12 cellular contexts compared by ENCODE assay signal in the genomic region with DNA sequence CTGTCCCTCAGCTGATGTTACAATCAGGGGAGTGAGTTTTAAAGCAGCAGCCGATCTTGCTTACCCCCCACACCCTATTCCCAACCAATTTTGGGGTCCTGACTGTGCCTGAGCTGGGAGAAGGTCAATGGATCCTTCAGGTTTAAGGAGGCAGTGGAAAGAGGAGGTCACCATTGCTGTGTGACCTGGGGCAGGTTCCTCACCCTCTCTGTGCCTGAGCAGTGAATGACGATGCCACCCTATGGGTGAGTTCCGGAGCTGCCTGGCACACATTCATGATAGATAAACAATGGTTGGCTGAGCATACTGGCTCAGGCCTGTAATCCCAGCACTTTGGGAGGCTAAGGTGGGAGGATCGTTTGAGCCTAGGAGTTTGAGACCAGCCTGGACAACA. TPM values are rescaled to one million over a fixed set of nuclear protein-coding genes. Genes with fewer than 3 reads are reported as not detected.
DNase-seq lines count a peak whose midpoint lies in the region; ATAC-seq and TF ChIP-seq lines count a peak whose summit lies in the region.
"Had no signal": no experiment of that assay in that cellular context is flagged by ENCODE, and none has a peak within 500 bp of the region (broad histone marks: within the 10 kb centered on the region; RNA-seq: fewer than 3 reads in every experiment).

No MANE protein-coding gene starts in this region.

- peak overlapping the region; percentile 55 to 89 (median 84) for H3K27ac Mint-ChIP-seq in CD4-positive, alpha-beta memory T cell
- peak overlapping the region; percentile 75 to 80 for H3K27ac Mint-ChIP-seq in T-cell
- no peak overlapping the region for H3K27ac Mint-ChIP-seq in Calu3 (ENCODE audit: unreplicated experiment)
- H3K27ac Mint-ChIP-seq: endodermal cell had no signal

- POLR2A ChIA-PET in CD4-positive, alpha-beta memory T cell (lab: Charles Lee; ENCODE audit: partially characterized antibody): interaction anchor here (1.5 to 10.4 kb wide), 3 partner anchors 17 to 20 kb away, joined by 5 to 1055 read pairs (median 105); partner anchors contain the start of genes IQCN, JUND and LSM4
- POLR2A ChIA-PET in T-cell (lab: Charles Lee): interaction anchor here (0.6 to 1.0 kb wide), 2 partner anchors 20 to 23 kb away, joined by 3 read pairs; partner anchors contain the start of gene JUND (in 1 of the 2)

- peaks cover 0 to 15% of the 10 kb centered on the region in 2 donors for H3K36me3 Mint-ChIP-seq in CD4-positive, alpha-beta memory T cell
- H3K36me3 Mint-ChIP-seq in T-cell (no peaks in the 10 kb centered on the region), Calu3 (ENCODE audit: insufficient read depth, unreplicated experiment) (peaks cover 20% of the 10 kb centered on the region)

- no peaks in the 10 kb centered on the region for H3K27me3 Mint-ChIP-seq in CD4-positive, alpha-beta memory T cell
- H3K27me3 Mint-ChIP-seq in T-cell: no peaks in the 10 kb centered on the region
- H3K27me3 Mint-ChIP-seq in Calu3 (ENCODE audit: unreplicated experiment): no peaks in the 10 kb centered on the region

- H3K36me3 ChIP-seq in CD4-positive, alpha-beta memory T cell (ENCODE audit: insufficient read depth, low read length): no peaks in the 10 kb centered on the region
- no peaks in the 10 kb centered on the region for H3K36me3 ChIP-seq in esophagus muscularis mucosa
- no peaks in the 10 kb centered on the region for H3K36me3 ChIP-seq in gastrocnemius medialis

- no peak for TF ChIP-seq EP300 in esophagus muscularis mucosa (IDR thresholded peaks at IDR 0.05)

- no peaks in the 10 kb centered on the region for H3K9me3 Mint-ChIP-seq in CD4-positive, alpha-beta memory T cell
- H3K9me3 Mint-ChIP-seq in T-cell (no peaks in the 10 kb centered on the region), Calu3 (ENCODE audit: low read depth, unreplicated experiment) (no peaks in the 10 kb centered on the region)
- H3K9me3 Mint-ChIP-seq: endodermal cell had no signal

- peak overlapping the region in 5 of 8 donors; percentile 21 to 64 (median 50) for H3K4me3 Mint-ChIP-seq in CD4-positive, alpha-beta memory T cell
- H3K4me3 Mint-ChIP-seq in T-cell (peak overlapping the region in 2 of 3 donors; percentile 16 to 37), Calu3 (ENCODE audit: low read depth, unreplicated experiment) (no peak overlapping the region)
- H3K4me3 Mint-ChIP-seq: endodermal cell had no signal

- ATAC-seq in T-cell (replicated peaks in 1 of 4) (no peak), gastrocnemius medialis (no peak), GM19023 (IDR thresholded peaks at IDR 0.05; ENCODE audit: unreplicated experiment) (no peak)

- no peaks in the 10 kb centered on the region for H3K9me3 ChIP-seq in CD4-positive, alpha-beta memory T cell (ENCODE audit: control insufficient read depth in 1 of 2, low read length in 2 of 2)
- H3K9me3 ChIP-seq in esophagus muscularis mucosa: no peaks in the 10 kb centered on the region
- H3K9me3 ChIP-seq in gastrocnemius medialis: no peaks in the 10 kb centered on the region

- peak overlapping the region; percentile 47 for H3K27ac ChIP-seq in CD4-positive, alpha-beta memory T cell (ENCODE audit: low read depth, low read length)
- peak overlapping the region; percentile 93 to 99 (median 98) for H3K27ac ChIP-seq in esophagus muscularis mucosa (replicated peaks in 1 of 4)
- H3K27ac ChIP-seq in gastrocnemius medialis: peak overlapping the region; percentile 88 to 99 (median 94)

- H3K4me3 ChIP-seq in CD4-positive, alpha-beta memory T cell (ENCODE audit: low read length in 2 of 2): no peak overlapping the region
- H3K4me3 ChIP-seq in esophagus muscularis mucosa (no peak overlapping the region), gastrocnemius medialis (no peak overlapping the region)

- CTCF ChIA-PET in CD4-positive, alpha-beta memory T cell (lab: Charles Lee; ENCODE audit: partially characterized antibody): interaction anchor here (1.1 to 6.7 kb wide), 4 partner anchors 9 to 23 kb away, joined by 3 to 118 read pairs (median 3); partner anchors contain the start of genes JUND and LSM4
- CTCF ChIA-PET in T-cell (lab: Charles Lee) (interaction anchor here in 1 of 2 donors (0.6 kb wide), 1 partner anchor 13 kb away, joined by 6 read pairs; no protein-coding TSS in a partner anchor), Calu3 (lab: Charles Lee) (no interaction called here)

- WGBS in esophagus muscularis mucosa: 63% methylated on average over 3 of the region's 4 CpGs

- intact Hi-C loops in CD4-positive, alpha-beta memory T cell (cut with micrococcal nuclease): no loop called here
- intact Hi-C loops in esophagus muscularis mucosa (cut with DNase I) (no loop called here), gastrocnemius medialis (cut with DNase I; ENCODE audit: low total_unique reads) (loop anchor here (1.0 kb wide), 1 partner anchor 20 kb away; the partner anchor contains the start of gene JUND), Calu3 (cut with micrococcal nuclease; ENCODE audit: unreplicated experiment) (no loop called here)

- in situ Hi-C loops in gastrocnemius medialis (cut with MboI; ENCODE audit: low sequenced_read_pairs in 4 of 4): no loop called here

- no peak for DNase-seq in CD4-positive, alpha-beta memory T cell
- DNase-seq in T-cell (no peak), esophagus muscularis mucosa (ENCODE audit: extremely low spot score) (no peak), gastrocnemius medialis (no peak), Calu3 (no peak), HT-29 (ENCODE audit: low spot score) (no peak), erythroblast (lab: John Stamatoyannopoulos, UW) (no peak)
- DNase-seq: activated effector memory CD4-positive, alpha-beta T cell treated with Interleukin-2 at 50 U/mL for 16 hours; NCI-H1417; T1000 had no signal

- TF ChIP-seq POLR2A in esophagus muscularis mucosa (IDR thresholded peaks at IDR 0.05; ENCODE audit: low read depth) (no peak), gastrocnemius medialis (IDR thresholded peaks at IDR 0.05) (no peak), erythroblast (IDR thresholded peaks at IDR 0.05; ENCODE audit: low read length) (no peak)

- BruUV-seq in Calu3 (replicated peaks; lab: Mats Ljungman, UMichigan): no TSS peak

- peaks cover 50% of the 10 kb centered on the region for H3K4me1 ChIP-seq in CD4-positive, alpha-beta memory T cell (ENCODE audit: insufficient read depth, low read length)
- H3K4me1 ChIP-seq in esophagus muscularis mucosa (peaks cover 62 to 70% (median 64%) of the 10 kb centered on the region in 4 donors), gastrocnemius medialis (peaks cover 38 to 49% of the 10 kb centered on the region in 2 donors)

- TF ChIP-seq CTCF in esophagus muscularis mucosa (IDR thresholded peaks at IDR 0.05) (no peak), gastrocnemius medialis (IDR thresholded peaks at IDR 0.05 in 4 of 5, conservative IDR thresholded peaks at IDR 0.05 in 1 of 5) (no peak), Calu3 (IDR thresholded peaks at IDR 0.05; ENCODE audit: unreplicated experiment) (no peak)

- peaks cover 10 to 39% (median 24%) of the 10 kb centered on the region in 4 donors for H3K4me1 Mint-ChIP-seq in CD4-positive, alpha-beta memory T cell
- H3K4me1 Mint-ChIP-seq in T-cell (peaks cover 33 to 51% (median 42%) of the 10 kb centered on the region in 3 donors), Calu3 (ENCODE audit: low read depth, unreplicated experiment) (peaks cover 10% of the 10 kb centered on the region)

- no peaks in the 10 kb centered on the region for H3K27me3 ChIP-seq in CD4-positive, alpha-beta memory T cell (ENCODE audit: insufficient read depth, low read length)
- no peaks in the 10 kb centered on the region for H3K27me3 ChIP-seq in esophagus muscularis mucosa
- H3K27me3 ChIP-seq in gastrocnemius medialis: no peaks in the 10 kb centered on the region

RNA-seq across cellular contexts. Expression of gene JUND, which starts 20.3 kb away (rescaled TPM):
- total RNA-seq in CD4-positive, alpha-beta memory T cell: 100 to 1,000 TPM; 163 TPM
- 100 to 1,000 TPM in 1 of 2 donors, 10 to 100 TPM in 1; 16.5 to 133 TPM for polyA plus RNA-seq in CD4-positive, alpha-beta memory T cell
- total RNA-seq in T-cell: 1,000 to 10,000 TPM in 1 of 5 donors, 100 to 1,000 TPM in 4; 247 to 1,161 (median 272) TPM
- total RNA-seq in esophagus muscularis mucosa: 100 to 1,000 TPM; 325 to 457 (median 403) TPM
- 100 to 1,000 TPM in 3 of 4 donors, 10 to 100 TPM in 1; 67.2 to 258 (median 221) TPM for total RNA-seq in gastrocnemius medialis
- total RNA-seq in Calu3 (2022): 44.9 and 60.9 TPM in 2 replicates
- 379 and 438 TPM in 2 replicates for total RNA-seq in HT-29 (2014; rRNA removed; shearing (Covaris generic))

RNA-seq across cellular contexts. Expression of gene LSM4, which starts 21.2 kb away (rescaled TPM):
- total RNA-seq in CD4-positive, alpha-beta memory T cell: 10 to 100 TPM; 64.2 to 65.0 TPM
- polyA plus RNA-seq in CD4-positive, alpha-beta memory T cell: 100 to 1,000 TPM; 121 to 164 TPM
- total RNA-seq in T-cell: 10 to 100 TPM; 58.5 to 82.7 (median 69.1) TPM
- 100 to 1,000 TPM in 1 of 4 donors, 10 to 100 TPM in 3; 86.8 to 116 (median 93.9) TPM for total RNA-seq in esophagus muscularis mucosa
- total RNA-seq in gastrocnemius medialis: 100 to 1,000 TPM; 122 to 294 (median 193) TPM
- 111 and 115 TPM in 2 replicates for total RNA-seq in Calu3 (2022)
- 733 and 750 TPM in 2 replicates for total RNA-seq in HT-29 (2014; rRNA removed; shearing (Covaris generic))

RNA-seq across cellular contexts. Expression of gene IQCN, which starts 27.5 kb away (rescaled TPM):
- 1 to 10 TPM; 5.5 to 5.8 TPM for total RNA-seq in CD4-positive, alpha-beta memory T cell
- polyA plus RNA-seq in CD4-positive, alpha-beta memory T cell: 1 to 10 TPM in 1 of 2 donors, under 1 TPM in 1; 0.13 to 1.8 TPM
- total RNA-seq in T-cell (10 to 100 TPM in 2 of 5 donors, 1 to 10 TPM in 3; 4.1 to 42.8 (median 6.3) TPM), esophagus muscularis mucosa (1 to 10 TPM in 3 of 4 donors, under 1 TPM in 1; 0.52 to 2.5 (median 1.3) TPM), gastrocnemius medialis (under 1 TPM; 0.20 to 0.61 (median 0.39) TPM), Calu3 (2022) (1.5 and 1.6 TPM in 2 replicates)
- total RNA-seq in HT-29 (2014; rRNA removed; shearing (Covaris generic)): 0.71 and 1.1 TPM in 2 replicates

RNA-seq across cellular contexts. Expression of gene PGPEP1, which starts 38.7 kb away (rescaled TPM):
- 10 to 100 TPM; 46.2 to 49.2 TPM for total RNA-seq in CD4-positive, alpha-beta memory T cell
- polyA plus RNA-seq in CD4-positive, alpha-beta memory T cell: 1 to 10 TPM; 6.8 to 8.0 TPM
- total RNA-seq in T-cell (10 to 100 TPM; 35.7 to 52.6 (median 45.1) TPM), esophagus muscularis mucosa (10 to 100 TPM; 15.0 to 50.3 (median 28.0) TPM), gastrocnemius medialis (10 to 100 TPM; 11.7 to 42.3 (median 23.6) TPM), Calu3 (2022) (27.9 and 42.0 TPM in 2 replicates)
- 13.6 and 18.9 TPM in 2 replicates for total RNA-seq in HT-29 (2014; rRNA removed; shearing (Covaris generic))

Comparison
In these comparisons a context has a peak if more than half of its experiments do, and no peak if none do; other contexts are left out.
1. H3K27ac ChIP-seq: peak in every context shown above with its lines; median percentile 98 in esophagus muscularis mucosa; 94 in gastrocnemius medialis; 47 in CD4-positive, alpha-beta memory T cell.